8 cellular contexts compared by ENCODE assay signal in genomic region chr19:43777163-43777700, GRCh38. TPM values are rescaled to one million over a fixed set of nuclear protein-coding genes. Genes with fewer than 3 reads are reported as not detected.
DNase-seq lines count a peak whose midpoint lies in the region; ATAC-seq, FAIRE-seq and TF ChIP-seq lines count a peak whose summit lies in the region.

No MANE protein-coding gene starts in this region.

- H3K27me3 ChIP-seq in layer of hippocampus (ENCODE audit: control insufficient read depth, insufficient read depth, low read length), result no peaks in the 10 kb centered on the region

- ATAC-seq in GM21360 (IDR thresholded peaks at IDR 0.05; ENCODE audit: unreplicated experiment) (no peak), GM21619 (IDR thresholded peaks at IDR 0.05; ENCODE audit: unreplicated experiment) (no peak)

- FAIRE-seq in GM12892 (lab: Jason Lieb, UNC), result no peak

- peak overlapping the region; percentile 38 for H3K27ac ChIP-seq in layer of hippocampus (ENCODE audit: low read depth, low read length)

- DNase-seq in COLO829 (ENCODE audit: low spot score) (peak; percentile 46), Kasumi-1 (lab: John Stamatoyannopoulos, UW) (peak; percentile 96 to 97), GM12892 (ENCODE audit: insufficient read length) (no peak), RKO (ENCODE audit: low spot score) (no peak)
- DNase-seq in activated CD4-positive, alpha-beta T cell treated with anti-CD3 and anti-CD28 coated beads for 48 hours, result peak; percentile 38

- TF ChIP-seq POLR2A in GM12892 (IDR thresholded peaks at IDR 0.05; ENCODE audit: low read depth, low read length), result no peak

RNA-seq across cellular contexts. Expression of gene KCNN4, which starts 3.5 kb away (rescaled TPM):
- 41.1 TPM for polyA plus RNA-seq in GM12892 (2012; ENCODE audit: missing spikeins)

RNA-seq across cellular contexts. Expression of gene SMG9, which starts 22.5 kb away (rescaled TPM):
- 21.9 TPM for polyA plus RNA-seq in GM12892 (2012; ENCODE audit: missing spikeins)

RNA-seq across cellular contexts. Expression of gene LYPD5, which starts 25.0 kb away (rescaled TPM):
- not detected for polyA plus RNA-seq in GM12892 (2012; ENCODE audit: missing spikeins)

RNA-seq across cellular contexts. Expression of gene ZNF283, which starts 49.9 kb away (rescaled TPM):
- polyA plus RNA-seq in GM12892 (2012; ENCODE audit: missing spikeins), result 8.4 TPM

Comparison
In these comparisons a context has a peak if more than half of its experiments do, and no peak if none do; other contexts are left out.
1. DNase-seq: peak in COLO829 (single experiment), Kasumi-1 (2 of 2) and activated CD4-positive, alpha-beta T cell treated with anti-CD3 and anti-CD28 coated beads for 48 hours (single experiment); none in GM12892 (single experiment) and RKO (single experiment).